Comparison of ENCODE assay signal across 10 cellular contexts in the genomic region with DNA sequence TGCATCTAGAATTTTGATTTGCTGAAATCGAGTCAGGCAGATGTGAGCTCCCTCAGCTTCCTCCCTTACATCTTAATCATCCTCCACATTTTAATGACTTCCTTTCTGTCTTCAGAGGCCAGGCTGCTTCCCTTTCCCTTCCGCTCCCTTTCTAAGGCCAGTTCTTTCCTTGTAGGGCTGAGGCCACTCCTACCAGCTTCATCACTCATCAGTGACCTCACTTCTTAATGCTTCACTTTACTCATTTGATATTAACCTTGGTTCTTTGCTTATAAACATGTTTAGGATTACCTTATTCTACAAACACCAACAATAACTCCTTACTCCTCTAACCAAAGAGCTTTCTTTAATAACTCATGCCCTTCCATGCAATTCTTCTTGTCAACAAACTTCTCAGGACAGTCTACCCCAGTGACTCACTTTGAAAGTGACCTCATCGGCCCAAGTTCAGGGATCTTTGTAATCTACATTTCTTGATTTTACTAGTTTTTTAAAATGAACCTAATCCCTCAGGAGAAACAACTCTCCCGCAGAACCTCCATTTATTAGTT. TPM values are rescaled to one million over a fixed set of nuclear protein-coding genes. Genes with fewer than 3 reads are reported as not detected.
DNase-seq lines count a peak whose midpoint lies in the region; ATAC-seq, FAIRE-seq and TF ChIP-seq lines count a peak whose summit lies in the region.
"Had no signal": no experiment of that assay in that cellular context is flagged by ENCODE, and none has a peak within 500 bp of the region (broad histone marks: within the 10 kb centered on the region; RNA-seq: fewer than 3 reads in every experiment).

No MANE protein-coding gene starts in this region.

- peak; percentile 43 for ATAC-seq in HG03354 (IDR thresholded peaks at IDR 0.05; ENCODE audit: poor library complexity, severe bottlenecking, unreplicated experiment)
- ATAC-seq in HG03521 (IDR thresholded peaks at IDR 0.05; ENCODE audit: unreplicated experiment): no peak

- H3K4me1 Mint-ChIP-seq in activated T-helper 1 cell treated with anti-CD3 and anti-CD28 coated beads, Interleukin-12 subunit alpha, Interleukin-12 subunit beta, Interleukin-2, Interleukin-4 antibody, amounts not matched to agents 30 ng/mL and 10 ng/mL and 1 ng/mL, durations not matched to agents 14 hours and 24 hours and 36 hours (ENCODE audit: low read depth): peaks cover 45% of the 10 kb centered on the region

- WGBS in mesodermal cell (ENCODE audit: insufficient coverage in 2 of 2), 2 experiments: 88 to 100% methylated on average over 2 of the region's 4 CpGs

- peak overlapping the region; percentile 47 for H3K27ac ChIP-seq in mesodermal cell (ENCODE audit: low read depth, low read length, severe bottlenecking)
- H3K27ac ChIP-seq: prostate gland had no signal

- H3K9me3 ChIP-seq in mesodermal cell (ENCODE audit: control insufficient read depth, low read length): no peaks in the 10 kb centered on the region
- H3K9me3 ChIP-seq: prostate gland had no signal

- CTCF ChIA-PET in GM10248 (lab: Yijun Ruan, JAX): interaction anchor here (1.0 to 3.8 kb wide), 10 partner anchors 8 to 386 kb away, joined by 3 to 17 read pairs (median 4); a partner anchor contains a TSS

- H3K4me3 Mint-ChIP-seq in activated T-helper 1 cell treated with anti-CD3 and anti-CD28 coated beads, Interleukin-12 subunit alpha, Interleukin-12 subunit beta, Interleukin-2, Interleukin-4 antibody, amounts not matched to agents 30 ng/mL and 10 ng/mL and 1 ng/mL, durations not matched to agents 14 hours and 24 hours and 36 hours: no peak overlapping the region

- H3K4me3 ChIP-seq in mesodermal cell (ENCODE audit: extremely low read depth, insufficient read depth, low read length, poor library complexity, severe bottlenecking): no peak overlapping the region
- H3K4me3 ChIP-seq: prostate gland had no signal

- no peaks in the 10 kb centered on the region for H3K9me3 Mint-ChIP-seq in activated T-helper 1 cell treated with anti-CD3 and anti-CD28 coated beads, Interleukin-12 subunit alpha, Interleukin-12 subunit beta, Interleukin-2, Interleukin-4 antibody, amounts not matched to agents 30 ng/mL and 10 ng/mL and 1 ng/mL, durations not matched to agents 14 hours and 24 hours and 36 hours

- H3K36me3 ChIP-seq in mesodermal cell (ENCODE audit: control insufficient read depth, insufficient read depth, low read length): no peaks in the 10 kb centered on the region
- H3K36me3 ChIP-seq: prostate gland had no signal

- no peak for DNase-seq in GM12891 (ENCODE audit: insufficient read length, low spot score)
- no peak for DNase-seq in activated T-helper 1 cell treated with anti-CD3 and anti-CD28 coated beads, Interleukin-12 subunit alpha, Interleukin-12 subunit beta, Interleukin-2, Interleukin-4 antibody, amounts not matched to agents 30 ng/mL and 10 ng/mL and 1 ng/mL, durations not matched to agents 14 hours and 24 hours and 36 hours (ENCODE audit: low spot score)
- no peak for DNase-seq in NCI-H146 (lab: John Stamatoyannopoulos, UW)
- no peak for DNase-seq in occipital lobe (lab: John Stamatoyannopoulos, UW)
- DNase-seq in GM10248 (ENCODE audit: extremely low spot score): no peak
- DNase-seq: NCI-H2171 had no signal

- H3K27me3 Mint-ChIP-seq in activated T-helper 1 cell treated with anti-CD3 and anti-CD28 coated beads, Interleukin-12 subunit alpha, Interleukin-12 subunit beta, Interleukin-2, Interleukin-4 antibody, amounts not matched to agents 30 ng/mL and 10 ng/mL and 1 ng/mL, durations not matched to agents 14 hours and 24 hours and 36 hours (ENCODE audit: insufficient read depth): peaks cover 3% of the 10 kb centered on the region

- H3K4me1 ChIP-seq in mesodermal cell (ENCODE audit: control insufficient read depth, insufficient read depth, low read length, poor library complexity, severe bottlenecking): peaks cover 9% of the 10 kb centered on the region

- H3K27ac Mint-ChIP-seq in activated T-helper 1 cell treated with anti-CD3 and anti-CD28 coated beads, Interleukin-12 subunit alpha, Interleukin-12 subunit beta, Interleukin-2, Interleukin-4 antibody, amounts not matched to agents 30 ng/mL and 10 ng/mL and 1 ng/mL, durations not matched to agents 14 hours and 24 hours and 36 hours: peak overlapping the region; percentile 57

- POLR2A ChIA-PET in GM10248 (lab: Yijun Ruan, JAX): interaction anchor here (0.9 kb wide), 1 partner anchor 93 kb away, joined by 3 read pairs; no protein-coding TSS in a partner anchor

- intact Hi-C loops in activated T-helper 1 cell treated with anti-CD3 and anti-CD28 coated beads, Interleukin-12 subunit alpha, Interleukin-12 subunit beta, Interleukin-2, Interleukin-4 antibody, amounts not matched to agents 30 ng/mL and 10 ng/mL and 1 ng/mL, durations not matched to agents 14 hours and 24 hours and 36 hours (cut with micrococcal nuclease): loop anchor here (5.0 kb wide), 3 partner anchors 86 to 161 kb away; a partner anchor contains a TSS

- TF ChIP-seq POLR2A in GM12891 (IDR thresholded peaks at IDR 0.05; ENCODE audit: low read depth, low read length): no peak

- no peaks in the 10 kb centered on the region for H3K36me3 Mint-ChIP-seq in activated T-helper 1 cell treated with anti-CD3 and anti-CD28 coated beads, Interleukin-12 subunit alpha, Interleukin-12 subunit beta, Interleukin-2, Interleukin-4 antibody, amounts not matched to agents 30 ng/mL and 10 ng/mL and 1 ng/mL, durations not matched to agents 14 hours and 24 hours and 36 hours (ENCODE audit: low read depth)

- TF ChIP-seq CTCF in GM10248 (IDR thresholded peaks at IDR 0.05; ENCODE audit: control extremely low read depth, extremely low read depth, low read depth, missing control alignments): no peak

- FAIRE-seq in GM12891 (lab: Jason Lieb, UNC): peak; percentile 50

TF ChIP-seq in GM12891, 5 proteins besides CTCF, POLR2A, EP300 and RAD21:
- TF ChIP-seq SPI1 (IDR thresholded peaks at IDR 0.05; ENCODE audit: low read depth, low read length) (0 out of 2 replicates have a peak, but pooled peaks have one; percentile 6), POLR2AphosphoS5 (IDR thresholded peaks at IDR 0.05; ENCODE audit: low read depth, low read length) (no peak)

RNA-seq across cellular contexts. Expression of a gene that starts 23.9 kb away (rescaled TPM):
- 2.4 TPM for polyA plus RNA-seq in GM12891 (2012; ENCODE audit: low read depth, missing spikeins)
- 0.34 and 0.76 TPM in 2 replicates for total RNA-seq in activated T-helper 1 cell treated with anti-CD3 and anti-CD28 coated beads, Interleukin-12 subunit alpha, Interleukin-12 subunit beta, Interleukin-2, Interleukin-4 antibody, amounts not matched to agents 30 ng/mL and 10 ng/mL and 1 ng/mL, durations not matched to agents 14 hours and 24 hours and 36 hours
- polyA plus RNA-seq in mesodermal cell (2013, experiment 1 of 2): not detected
- not detected for polyA plus RNA-seq in mesodermal cell (2013, experiment 2 of 2)
- total RNA-seq in occipital lobe: not detected

RNA-seq across cellular contexts. Expression of a gene that starts 57.1 kb away (rescaled TPM):
- polyA plus RNA-seq in GM12891 (2012; ENCODE audit: low read depth, missing spikeins): 14.8 TPM
- 2.7 and 3.8 TPM in 2 replicates for total RNA-seq in activated T-helper 1 cell treated with anti-CD3 and anti-CD28 coated beads, Interleukin-12 subunit alpha, Interleukin-12 subunit beta, Interleukin-2, Interleukin-4 antibody, amounts not matched to agents 30 ng/mL and 10 ng/mL and 1 ng/mL, durations not matched to agents 14 hours and 24 hours and 36 hours
- polyA plus RNA-seq in mesodermal cell (2013, experiment 1 of 2): not detected
- polyA plus RNA-seq in mesodermal cell (2013, experiment 2 of 2): not detected
- total RNA-seq in occipital lobe: 1.7 TPM
